In genomic region chr12:48077111-48077510, GRCh38 we compare ENCODE assay signal across 30 cellular contexts.
"Had no signal": no experiment of that assay in that cellular context is flagged by ENCODE, and none has a peak within 500 bp of the region (broad histone marks: within the 10 kb centered on the region; RNA-seq: fewer than 3 reads in every experiment).

No MANE protein-coding gene starts in this region.

- H3K4me1 Mint-ChIP-seq: immature natural killer cell; nephron; neural crest cell; stimulated activated effector memory CD8-positive, alpha-beta T cell treated with anti-CD3 and anti-CD28 coated beads, Interleukin-12 subunit alpha, Interleukin-12 subunit beta, amount 100 ng/mL, for 72 hours had no signal

- H3K9me3 ChIP-seq: left lung, lower lobe of right lung, pancreas, prostate gland, sigmoid colon, spleen, stomach, testis, thyroid gland, transverse colon, upper lobe of right lung had no signal

- H3K4me1 ChIP-seq: lower lobe of right lung, pancreas, prostate gland, sigmoid colon, stomach, testis, thyroid gland, transverse colon, upper lobe of right lung had no signal

- H3K4me3 Mint-ChIP-seq: immature natural killer cell; naive thymus-derived CD8-positive, alpha-beta T cell; nephron; neural crest cell; stimulated activated effector memory CD8-positive, alpha-beta T cell treated with anti-CD3 and anti-CD28 coated beads, Interleukin-12 subunit alpha, Interleukin-12 subunit beta, amount 100 ng/mL, for 72 hours had no signal

- H3K4me3 ChIP-seq: left lung, lower lobe of right lung, pancreas, prostate gland, sigmoid colon, spleen, stomach, testis, thyroid gland, transverse colon, upper lobe of right lung had no signal

- DNase-seq: hypothalamus; immature natural killer cell; kidney; left colon; left lung; lower lobe of right lung; mammary epithelial cell; mesenchymal stem cell; naive thymus-derived CD8-positive, alpha-beta T cell; nucleus accumbens; pancreas; posterior cingulate gyrus; retina; right cardiac atrium; sigmoid colon; small intestine; spleen; stimulated activated CD4-positive, alpha-beta T cell treated with anti-CD3 and anti-CD28 coated beads, Interleukin-4, amount 100 ng/mL, for 24 hours; stimulated activated naive CD4-positive, alpha-beta T cell; stomach; testis; thyroid gland; transverse colon; upper lobe of right lung had no signal

- H3K27ac Mint-ChIP-seq: nephron; stimulated activated effector memory CD8-positive, alpha-beta T cell treated with anti-CD3 and anti-CD28 coated beads, Interleukin-12 subunit alpha, Interleukin-12 subunit beta, amount 100 ng/mL, for 72 hours had no signal

- H3K9me3 Mint-ChIP-seq: immature natural killer cell; naive thymus-derived CD8-positive, alpha-beta T cell; stimulated activated effector memory CD8-positive, alpha-beta T cell treated with anti-CD3 and anti-CD28 coated beads, Interleukin-12 subunit alpha, Interleukin-12 subunit beta, amount 100 ng/mL, for 72 hours had no signal

- H3K36me3 ChIP-seq: prostate gland had no signal

- H3K27me3 ChIP-seq: left lung, pancreas, sigmoid colon, spleen, stomach, testis, thyroid gland, transverse colon, upper lobe of right lung had no signal

- FAIRE-seq: islet of Langerhans, kidney, pancreas, small intestine, urothelium cell line had no signal

- H3K27me3 Mint-ChIP-seq: naive thymus-derived CD8-positive, alpha-beta T cell had no signal

- H3K27ac ChIP-seq: left lung, lower lobe of right lung, pancreas, prostate gland, sigmoid colon, spleen, stomach, testis, thyroid gland, transverse colon, upper lobe of right lung had no signal

- ATAC-seq: left colon; left lung; lower lobe of right lung; naive thymus-derived CD8-positive, alpha-beta T cell; pancreas; right cardiac atrium; stimulated activated effector memory CD8-positive, alpha-beta T cell treated with anti-CD3 and anti-CD28 coated beads, Interleukin-12 subunit alpha, Interleukin-12 subunit beta, amount 100 ng/mL, for 72 hours; upper lobe of right lung had no signal
